15 cellular contexts compared by ENCODE assay signal in the genomic region with DNA sequence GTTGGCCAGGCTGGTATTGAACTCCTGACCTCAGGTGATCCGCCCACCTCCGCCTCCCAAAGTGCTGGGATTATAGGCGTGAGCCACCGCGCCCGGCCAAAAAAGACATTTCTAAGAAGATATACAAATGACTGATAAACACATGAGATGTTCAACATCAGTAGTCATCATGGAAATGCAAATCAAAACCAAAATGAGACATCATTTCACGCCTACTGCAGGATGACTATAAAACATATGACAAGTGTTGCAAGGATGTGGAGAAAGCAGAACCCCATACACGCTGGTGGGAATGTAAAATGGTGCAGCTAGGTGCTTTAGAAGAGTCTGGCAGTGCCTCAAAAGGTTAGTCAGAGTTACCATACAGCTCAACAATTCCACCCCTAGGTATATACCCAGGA. TPM values are rescaled to one million over a fixed set of nuclear protein-coding genes. Genes with fewer than 3 reads are reported as not detected.
DNase-seq lines count a peak whose midpoint lies in the region; ATAC-seq and TF ChIP-seq lines count a peak whose summit lies in the region.
"Had no signal": no experiment of that assay in that cellular context is flagged by ENCODE, and none has a peak within 500 bp of the region (broad histone marks: within the 10 kb centered on the region; RNA-seq: fewer than 3 reads in every experiment).

No MANE protein-coding gene starts in this region.

- CTCF ChIA-PET in IMR-90 (lab: Yijun Ruan, JAX), result no interaction called here

- H3K4ac ChIP-seq in IMR-90 (ENCODE audit: low read depth, low read length), result no peak overlapping the region

- DNase-seq in ELR (ENCODE audit: low read depth), result peak; percentile 89
- DNase-seq in IMR-90, result peak; percentile 85
- DNase-seq in amniotic epithelial cell (ENCODE audit: low read depth), result peak; percentile 78
- peak; percentile 37 to 62 (median 44) for DNase-seq in stimulated activated CD4-positive, alpha-beta T cell treated with anti-CD3 and anti-CD28 coated beads, Interleukin-12 subunit alpha, Interleukin-12 subunit beta, amount 100 ng/mL, for 48 hours (ENCODE audit: low read depth in 2 of 3, low spot score in 1 of 3)
- DNase-seq in NCI-H146 treated with DMSO at 0.1 percent for 48 hours (lab: John Stamatoyannopoulos, UW; ENCODE audit: unreplicated experiment), result no peak
- DNase-seq in NCI-H2227 treated with DMSO at 0.1 percent for 48 hours (lab: John Stamatoyannopoulos, UW), result no peak
- DNase-seq in lower leg skin (ENCODE audit: low spot score in 2 of 2), result no peak
- DNase-seq: activated gamma-delta T cell treated with Interleukin-2 at 50 U/mL for 16 hours; CD4-positive, alpha-beta memory T cell; dermis blood vessel endothelial cell; NCI-H1048; NCI-H446; PC-9 had no signal

- H3K23ac ChIP-seq in IMR-90 (ENCODE audit: low read depth, low read length), result no peak overlapping the region

- H3K14ac ChIP-seq in IMR-90 (replicated peaks; ENCODE audit: low read depth, low read length), result no peak overlapping the region

- H2AK9ac ChIP-seq in IMR-90 (replicated peaks; ENCODE audit: low read depth, low read length, poor library complexity), result no peak overlapping the region

- H3K56ac ChIP-seq in IMR-90 (ENCODE audit: extremely low read depth, insufficient read depth, low read length), result no peak overlapping the region

- H2BK5ac ChIP-seq in IMR-90 (ENCODE audit: low read depth, low read length, poor library complexity, severe bottlenecking), result peak overlapping the region; percentile 14

- no peak overlapping the region for H2AK5ac ChIP-seq in IMR-90 (ENCODE audit: low read depth, low read length)

- 92% methylated on average over 2 of the region's 8 CpGs; no CpG with 5 or more reads in 1 of the 2 experiments for WGBS in IMR-90 (ENCODE audit: extremely low coverage in 2 of 2, insufficient read length in 1 of 2), 2 experiments
- WGBS in lower leg skin, 2 donors, result 92 to 95% methylated on average over 8 of the region's 8 CpGs

- no peak overlapping the region for H3K18ac ChIP-seq in IMR-90 (ENCODE audit: low read depth, low read length)

- H3K9me1 ChIP-seq in IMR-90 (ENCODE audit: insufficient read depth, low read length), result no peaks in the 10 kb centered on the region

- H3K4me2 ChIP-seq in IMR-90 (ENCODE audit: low read depth, low read length), result no peak overlapping the region
- H3K4me2 ChIP-seq: PC-9 had no signal

- POLR2A ChIA-PET in IMR-90 (lab: Charles Lee; ENCODE audit: unreplicated experiment), result no interaction called here

- H3K4me3 ChIP-seq in IMR-90 (ENCODE audit: insufficient read depth, low read depth, low read length), result no peak overlapping the region
- no peak overlapping the region for H3K4me3 ChIP-seq in lower leg skin (ENCODE audit: low read depth, poor library complexity, severe bottlenecking)
- H3K4me3 ChIP-seq: PC-9 had no signal

- dilution Hi-C loops in IMR-90 (cut with HindIII; ENCODE audit: low sequenced_read_pairs, unreplicated experiment), result no loop called here

- BruUV-seq in IMR-90 (replicated peaks; lab: Mats Ljungman, UMichigan), result no TSS peak

- no peaks in the 10 kb centered on the region for H3K4me1 ChIP-seq in IMR-90 (ENCODE audit: control insufficient read depth, insufficient read depth, low read length)

- peak; percentile 29; the same call in 1 of the 2 replicates for ATAC-seq in IMR-90 (ENCODE audit: low read depth)
- no peak for ATAC-seq in GM18873 (IDR thresholded peaks at IDR 0.05; ENCODE audit: low FRiP score, unreplicated experiment)

- in situ Hi-C loops in IMR-90 (cut with MboI; ENCODE audit: low sequenced_read_pairs), result no loop called here

- TF ChIP-seq POLR2A in IMR-90 (IDR thresholded peaks at IDR 0.05; ENCODE audit: low read depth, low read length) (no peak), lower leg skin (IDR thresholded peaks at IDR 0.05) (no peak)

- H3K9ac ChIP-seq in IMR-90 (ENCODE audit: low read depth, low read length), result no peak overlapping the region

- H2AFZ ChIP-seq in IMR-90 (replicated peaks; ENCODE audit: low read length, poor library complexity), result no peak overlapping the region
- H2AFZ ChIP-seq: PC-9 had no signal

- no peak overlapping the region for H3K27ac ChIP-seq in IMR-90 (ENCODE audit: insufficient read depth, low read length)
- H3K27ac ChIP-seq: PC-9 had no signal

- no peak overlapping the region for H2BK120ac ChIP-seq in IMR-90 (ENCODE audit: low read depth, low read length)

- H4K20me1 ChIP-seq in IMR-90 (ENCODE audit: insufficient read depth, low read length), result no peaks in the 10 kb centered on the region

- intact Hi-C loops in IMR-90 (cut with micrococcal nuclease) (loop anchor here (10.0 kb wide), 1 partner anchor 106 kb away; a partner anchor contains a TSS), lower leg skin (cut with DNase I; ENCODE audit: low total_unique reads) (no loop called here)

- H4K91ac ChIP-seq in IMR-90 (ENCODE audit: insufficient read depth, low read depth, low read length), result no peak overlapping the region

- no peak for TF ChIP-seq RAD21 in IMR-90 (IDR thresholded peaks at IDR 0.05; ENCODE audit: low read length)

- TF ChIP-seq CTCF in IMR-90 (conservative IDR thresholded peaks at IDR 0.05; ENCODE audit: low read depth, low read length), result no peak
- no peak for TF ChIP-seq CTCF in lower leg skin (IDR thresholded peaks at IDR 0.05)

- 0 out of 4 replicates have a peak, but pooled peaks cover 0 to 11% of the 10 kb centered on the region in 2 experiments for H3K79me1 ChIP-seq in IMR-90 (ENCODE audit: low read depth in 1 of 2, low read length in 2 of 2)

- no peaks in the 10 kb centered on the region for H3K27me3 ChIP-seq in IMR-90 (ENCODE audit: control insufficient read depth, insufficient read depth, low read length)

- no peaks in the 10 kb centered on the region for H3K9me3 ChIP-seq in IMR-90 (ENCODE audit: control insufficient read depth, insufficient read depth, low read length)

- H4K5ac ChIP-seq in IMR-90 (ENCODE audit: low read depth, low read length), result no peak overlapping the region

- H2BK20ac ChIP-seq in IMR-90 (ENCODE audit: low read depth, low read length), result no peak overlapping the region

- H2BK15ac ChIP-seq in IMR-90 (ENCODE audit: low read depth, low read length), result no peak overlapping the region

- H3K36me3 ChIP-seq in IMR-90 (ENCODE audit: control insufficient read depth, insufficient read depth, low read length), result no peaks in the 10 kb centered on the region; the same call in none of the 2 replicates

- H4K8ac ChIP-seq in IMR-90 (ENCODE audit: low read depth in 2 of 2, low read length in 2 of 2), result no peak overlapping the region

TF ChIP-seq in IMR-90, 13 proteins besides CTCF, POLR2A, EP300 and RAD21:
- TF ChIP-seq RCOR1 (IDR thresholded peaks at IDR 0.05; ENCODE audit: insufficient replicate concordance, low read length) (no peak), CEBPB (IDR thresholded peaks at IDR 0.05; ENCODE audit: low read depth, low read length) (peak; percentile 81), FOS (IDR thresholded peaks at IDR 0.05; ENCODE audit: low read depth, low read length) (peak; percentile 34; the same call in 1 of the 2 replicates)

RNA-seq across cellular contexts. Expression of a gene that starts 24.6 kb away (rescaled TPM):
- total RNA-seq in IMR-90 (2012; rRNA removed) (11.1 and 11.3 TPM in 2 replicates), lower leg skin (10 to 100 TPM in 2 of 4 donors, 1 to 10 TPM in 2; 8.0 to 12.7 (median 9.7) TPM)
- 8.0 and 8.4 TPM in 2 replicates for polyA plus RNA-seq in IMR-90 (2012; rRNA removed)
- 2.9 and 3.7 TPM in 2 replicates for polyA plus RNA-seq in IMR-90 (2012; cell fraction: cytosol; rRNA removed)
- 2.6 and 6.4 TPM in 2 replicates for polyA plus RNA-seq in IMR-90 (2012; cell fraction: nucleus; rRNA removed; ENCODE audit: low replicate concordance)

RNA-seq across cellular contexts. Expression of a gene that starts 27.1 kb away (rescaled TPM):
- not detected in 2 replicates for total RNA-seq in IMR-90 (2012; rRNA removed)
- polyA plus RNA-seq in IMR-90 (2012; rRNA removed), result 0.07 TPM in 1 of 2 replicates, not detected in the other
- polyA plus RNA-seq in IMR-90 (2012; cell fraction: cytosol; rRNA removed), result not detected in 2 replicates
- not detected in 2 replicates for polyA plus RNA-seq in IMR-90 (2012; cell fraction: nucleus; rRNA removed; ENCODE audit: low replicate concordance)
- not detected for total RNA-seq in lower leg skin
- total RNA-seq: CD4-positive, alpha-beta memory T cell; dermis blood vessel endothelial cell; PC-9 had no signal
- polyA plus RNA-seq: CD4-positive, alpha-beta memory T cell; neural cell had no signal

Comparison
In these comparisons a context has a peak if more than half of its experiments do, and no peak if none do; other contexts are left out.
1. DNase-seq: peak in ELR (single experiment), IMR-90 (single experiment), amniotic epithelial cell (single experiment) and stimulated activated CD4-positive, alpha-beta T cell treated with anti-CD3 and anti-CD28 coated beads, Interleukin-12 subunit alpha, Interleukin-12 subunit beta, amount 100 ng/mL, for 48 hours (3 of 3); none in NCI-H146 treated with DMSO at 0.1 percent for 48 hours (single experiment), NCI-H2227 treated with DMSO at 0.1 percent for 48 hours (single experiment) and lower leg skin (0 of 2).